Comparison of ENCODE assay signal across 8 cellular contexts in the genomic region with DNA sequence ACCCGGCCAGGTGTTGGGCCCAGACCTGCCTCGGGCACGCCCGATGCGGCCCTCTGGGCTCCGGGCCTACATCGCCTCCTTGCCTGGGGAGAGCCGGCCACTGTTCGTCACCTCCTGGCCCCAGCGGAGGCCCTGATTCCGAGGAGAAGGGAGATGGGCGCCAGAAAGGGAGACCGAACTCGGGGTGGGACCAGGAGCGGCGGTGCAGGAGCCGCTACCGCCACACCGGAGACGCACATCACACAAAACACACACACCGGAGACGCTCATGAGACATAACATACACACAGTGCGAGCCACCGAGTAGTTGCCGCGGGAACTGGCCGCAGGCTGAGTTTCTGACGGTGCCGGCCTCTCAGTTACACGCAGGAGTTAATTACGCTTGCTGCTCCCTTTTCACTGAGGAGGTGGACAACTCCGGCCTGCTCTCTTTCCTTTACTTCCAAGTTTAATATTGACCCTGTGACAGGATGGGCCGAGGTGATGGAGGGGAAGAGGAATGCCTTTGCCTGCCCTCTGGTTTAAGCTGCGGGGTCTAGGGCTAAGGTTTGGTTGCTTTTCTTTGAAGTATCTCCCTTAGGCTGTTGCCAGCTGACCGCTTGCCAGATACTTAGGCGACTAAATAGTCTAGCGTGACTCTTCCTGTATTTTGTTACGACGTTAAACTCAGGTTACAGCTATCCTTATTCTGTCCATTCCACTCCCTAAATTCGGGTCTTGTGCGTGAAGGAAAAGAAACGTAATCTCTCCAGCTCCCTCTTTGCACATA. TPM values are rescaled to one million over a fixed set of nuclear protein-coding genes. Genes with fewer than 3 reads are reported as not detected.
DNase-seq lines count a peak whose midpoint lies in the region; ATAC-seq, FAIRE-seq and TF ChIP-seq lines count a peak whose summit lies in the region.

No MANE protein-coding gene starts in this region.

- peak overlapping the region; percentile 86 to 96 for H3K9ac ChIP-seq in kidney (ENCODE audit: low read length in 2 of 2)

- no peaks in the 10 kb centered on the region for H3K27me3 ChIP-seq in SJCRH30

- peak; percentile 37 for ATAC-seq in GM21576 (IDR thresholded peaks at IDR 0.05; ENCODE audit: unreplicated experiment)

- FAIRE-seq in kidney (lab: Jason Lieb, UNC) = no peak

- H3K4me1 ChIP-seq in SJCRH30 = peaks cover 4% of the 10 kb centered on the region; the same call in 1 of the 2 replicates
- H3K4me1 ChIP-seq in kidney (ENCODE audit: control insufficient read depth in 1 of 2, insufficient read depth in 1 of 2, low read depth in 1 of 2, low read length in 2 of 2) = peaks cover 4 to 12% of the 10 kb centered on the region in 2 donors

- H3K9me3 ChIP-seq in SJCRH30 (replicated peaks) (no peaks in the 10 kb centered on the region), kidney (ENCODE audit: control insufficient read depth in 1 of 2, low read length in 2 of 2) (no peaks in the 10 kb centered on the region)

- DNase-seq in NCI-H1436 (lab: John Stamatoyannopoulos, UW) (peak; percentile 8), NCI-H1436 treated with DMSO at 0.1 percent for 48 hours (lab: John Stamatoyannopoulos, UW) (no peak), HUDEP-2 (lab: John Stamatoyannopoulos, UW; ENCODE audit: unreplicated experiment in 76 of 76) (peak in 56 of 76 experiments; percentile 1 to 88 (median 34)), SJCRH30 (peak; percentile 68 to 78), cardiac fibroblast (ENCODE audit: low read depth in 2 of 2) (peak; percentile 58 to 69), kidney (peak; percentile 59)
- peak; percentile 58 for DNase-seq in stimulated activated CD4-positive, alpha-beta T cell treated with anti-CD3 and anti-CD28 coated beads, Interleukin-1b, Interleukin-23, amount 100 ng/mL, for 48 hours

- peak overlapping the region; percentile 95 for H3K27ac ChIP-seq in SJCRH30
- peak overlapping the region; percentile 91 to 98 for H3K27ac ChIP-seq in kidney (ENCODE audit: low read depth in 2 of 2, low read length in 2 of 2)

- H3K36me3 ChIP-seq in SJCRH30 = peaks cover 29% of the 10 kb centered on the region
- peaks cover 0 to 3% of the 10 kb centered on the region in 2 donors for H3K36me3 ChIP-seq in kidney (ENCODE audit: control insufficient read depth in 1 of 2, insufficient read depth in 2 of 2, low read length in 2 of 2)

- intact Hi-C loops in kidney (cut with DNase I) = no loop called here

- H3K4me3 ChIP-seq in SJCRH30 = peak overlapping the region; percentile 87
- peak overlapping the region; percentile 95 to 99 for H3K4me3 ChIP-seq in cardiac fibroblast (replicated peaks in 1 of 2; ENCODE audit: low read depth in 2 of 2, low read length in 2 of 2)
- H3K4me3 ChIP-seq in kidney (ENCODE audit: low read length in 2 of 2) = peak overlapping the region; percentile 75 to 85

- TF ChIP-seq CTCF in cardiac fibroblast (IDR thresholded peaks at IDR 0.05; ENCODE audit: low read depth, low read length) (no peak), kidney (IDR thresholded peaks at IDR 0.05; ENCODE audit: borderline replicate concordance, extremely low read depth, insufficient read depth) (no peak)

RNA-seq across cellular contexts. Expression of gene PCNP, which starts 0.6 kb away (rescaled TPM):
- total RNA-seq in SJCRH30 (2014; rRNA removed; shearing (Covaris generic)) = 157 and 182 TPM in 2 replicates
- 148 TPM for total RNA-seq in kidney
- polyA plus RNA-seq in kidney (ENCODE audit: insufficient read depth, low read depth, low replicate concordance) = 63.3 TPM

RNA-seq across cellular contexts. Expression of gene TRMT10C, which starts 12.9 kb away (rescaled TPM):
- total RNA-seq in SJCRH30 (2014; rRNA removed; shearing (Covaris generic)) = 76.7 and 88.6 TPM in 2 replicates
- 17.7 TPM for total RNA-seq in kidney
- polyA plus RNA-seq in kidney (ENCODE audit: insufficient read depth, low read depth, low replicate concordance) = 27.5 TPM
